ENCODE assay signal across 9 cellular contexts in the genomic region with DNA sequence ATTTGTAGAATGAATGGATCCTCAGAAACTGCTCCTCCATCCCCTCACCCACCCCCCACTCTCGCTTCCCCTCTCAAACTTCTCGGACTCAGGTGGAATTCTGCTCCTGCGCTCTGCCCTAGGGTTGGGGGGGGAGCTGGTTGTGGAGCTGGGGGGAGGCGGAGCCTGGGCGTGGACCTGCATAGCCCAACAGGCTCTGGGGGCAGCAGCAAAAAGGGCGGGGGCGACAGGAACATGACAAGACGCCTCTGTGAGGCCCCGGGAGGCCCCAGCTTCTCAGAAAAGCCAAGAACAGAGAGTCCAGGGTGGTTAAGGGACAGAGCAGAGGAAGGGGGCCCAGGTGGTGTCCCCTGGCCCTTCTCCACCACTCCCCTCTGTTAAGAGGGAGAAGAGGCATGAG.
DNase-seq lines count a peak whose midpoint lies in the region; TF ChIP-seq lines count a peak whose summit lies in the region.
"Had no signal": no experiment of that assay in that cellular context is flagged by ENCODE, and none has a peak within 500 bp of the region (broad histone marks: within the 10 kb centered on the region; RNA-seq: fewer than 3 reads in every experiment).

No MANE protein-coding gene starts in this region.

- TF ChIP-seq CTCF in GM10266 (IDR thresholded peaks at IDR 0.05; ENCODE audit: control insufficient read depth, insufficient read depth, low read depth, missing control alignments): no peak

- peak; percentile 38 for DNase-seq in stimulated activated CD4-positive, alpha-beta T cell treated with anti-CD3 and anti-CD28 coated beads, Interleukin-15, amount 100 ng/mL, for 24 hours
- no peak for DNase-seq in stimulated activated CD4-positive, alpha-beta T cell treated with anti-CD3 and anti-CD28 coated beads, Interleukin-1b, Interleukin-23, amount 100 ng/mL, for 48 hours
- DNase-seq in GM19238 (ENCODE audit: insufficient read length, low spot score) (no peak), GM10266 (ENCODE audit: extremely low spot score) (no peak), NCI-H146 treated with DMSO at 0.1 percent for 48 hours (lab: John Stamatoyannopoulos, UW; ENCODE audit: unreplicated experiment) (no peak)
- DNase-seq: activated CD4-positive, alpha-beta T cell treated with anti-CD3 and anti-CD28 coated beads, Interleukin-2, amount 50 U/mL, for 1 hour; DMS153 had no signal

- no peaks in the 10 kb centered on the region for H3K27me3 ChIP-seq in iPS-20b (ENCODE audit: insufficient read depth, low read length)

- no peaks in the 10 kb centered on the region for H3K9me3 ChIP-seq in iPS-20b (ENCODE audit: insufficient read depth, low read depth, low read length)
- H3K9me3 ChIP-seq: mucosa of descending colon had no signal

- H3K36me3 ChIP-seq in iPS-20b (ENCODE audit: insufficient read depth, low read depth, low read length): peaks cover 9% of the 10 kb centered on the region; the same call in 1 of the 2 replicates

- H3K27ac ChIP-seq in iPS-20b (ENCODE audit: low read length): no peak overlapping the region

- H3K4me1 ChIP-seq in iPS-20b (ENCODE audit: insufficient read depth, low read length): peaks cover 5% of the 10 kb centered on the region

- H3K4me3 ChIP-seq in iPS-20b (ENCODE audit: low read length): peak overlapping the region; percentile 30; the same call in 1 of the 2 replicates
- H3K4me3 ChIP-seq: mucosa of descending colon had no signal

- peak overlapping the region; percentile 41; the same call in 1 of the 2 replicates for H3K9ac ChIP-seq in iPS-20b (ENCODE audit: low read depth, low read length)
